ENCODE assay signal across 8 cellular contexts in genomic region chr2:74391209-74391579, GRCh38. TPM values are rescaled to one million over a fixed set of nuclear protein-coding genes. Genes with fewer than 3 reads are reported as not detected.
DNase-seq lines count a peak whose midpoint lies in the region; ATAC-seq and TF ChIP-seq lines count a peak whose summit lies in the region.

No MANE protein-coding gene starts in this region.

- POLR2A ChIA-PET in PC-3 (lab: Charles Lee; ENCODE audit: unreplicated experiment), result interaction anchor here (0.6 to 1.0 kb wide), 3 partner anchors 39 to 49 kb away, joined by 3 to 5 read pairs (median 4); no protein-coding TSS in a partner anchor

- CTCF ChIA-PET in PC-3 (lab: Charles Lee), result interaction anchor here (0.5 kb wide), 1 partner anchor 99 kb away, joined by 4 read pairs; no protein-coding TSS in a partner anchor

- no peak for TF ChIP-seq CTCF in PC-3 (conservative IDR thresholded peaks at IDR 0.05; ENCODE audit: low read depth, low read length)

- H3K27ac ChIP-seq in GM23248 (peak overlapping the region; percentile 75), PC-3 (ENCODE audit: low read length) (no peak overlapping the region), duodenal mucosa (ENCODE audit: low read depth, low read length) (no peak overlapping the region)

- H3K4me1 ChIP-seq in GM23248 (ENCODE audit: insufficient read depth) (peaks cover 42% of the 10 kb centered on the region), PC-3 (ENCODE audit: insufficient read depth, low read length) (peaks cover 21% of the 10 kb centered on the region), duodenal mucosa (ENCODE audit: control insufficient read depth in 1 of 2, insufficient read depth in 2 of 2, low read length in 2 of 2) (peaks cover 22% of the 10 kb centered on the region in 2 donors), mucosa of stomach (ENCODE audit: control insufficient read depth, insufficient read depth, low read length) (peaks cover 18% of the 10 kb centered on the region)

- in situ Hi-C loops in GM23248 (cut with MboI), result no loop called here

- TSS peak; percentile 51 for BruUV-seq in PC-3 (replicated peaks; lab: Mats Ljungman, UMichigan)

- no peaks in the 10 kb centered on the region for H3K27me3 ChIP-seq in GM23248 (replicated peaks; ENCODE audit: insufficient read depth)
- no peaks in the 10 kb centered on the region for H3K27me3 ChIP-seq in PC-3 (ENCODE audit: low read length)
- H3K27me3 ChIP-seq in duodenal mucosa (ENCODE audit: control insufficient read depth in 1 of 2, insufficient read depth in 2 of 2, low read length in 2 of 2), result no peaks in the 10 kb centered on the region
- H3K27me3 ChIP-seq in mucosa of stomach (ENCODE audit: control insufficient read depth, insufficient read depth, low read length), result no peaks in the 10 kb centered on the region

- H3K9me2 ChIP-seq in GM23248 (ENCODE audit: insufficient read depth), result no peaks in the 10 kb centered on the region
- H3K9me2 ChIP-seq in PC-3 (replicated peaks; ENCODE audit: low read length), result no peaks in the 10 kb centered on the region

- H3K79me2 ChIP-seq in GM23248 (ENCODE audit: insufficient read depth) (peaks cover 53% of the 10 kb centered on the region), PC-3 (ENCODE audit: low read length) (peaks cover 53% of the 10 kb centered on the region)

- no peaks in the 10 kb centered on the region for H3K9me3 ChIP-seq in GM23248 (ENCODE audit: low read depth)
- no peaks in the 10 kb centered on the region for H3K9me3 ChIP-seq in PC-3 (ENCODE audit: low read length)
- H3K9me3 ChIP-seq in duodenal mucosa (ENCODE audit: control insufficient read depth in 1 of 2, low read length in 2 of 2), result no peaks in the 10 kb centered on the region
- H3K9me3 ChIP-seq in mucosa of stomach (ENCODE audit: control insufficient read depth, low read length), result no peaks in the 10 kb centered on the region

- H3K4me3 ChIP-seq in GM23248, result peak overlapping the region; percentile 89
- H3K4me3 ChIP-seq in PC-3 (ENCODE audit: low read length), result peak overlapping the region; percentile 92
- H3K4me3 ChIP-seq in duodenal mucosa (ENCODE audit: low read depth in 1 of 2, low read length in 2 of 2), result peak overlapping the region; percentile 89 to 98
- peak overlapping the region; percentile 62 for H3K4me3 ChIP-seq in mucosa of stomach (ENCODE audit: low read length)

- DNase-seq in ELF-1 (ENCODE audit: low read depth, low spot score) (peak; percentile 53), GM23248 (peak; percentile 69), PC-3 (peak; percentile 20), H4 (ENCODE audit: low spot score) (no peak)
- DNase-seq in stimulated activated CD4-positive, alpha-beta T cell treated with anti-CD3 and anti-CD28 coated beads, Interleukin-4, amount 100 ng/mL, for 24 hours, result no peak

- WGBS in GM23248 (ENCODE audit: low coverage in 1 of 2, low lambda C conversion rate in 2 of 2, missing lambda C conversion rate in 2 of 2), 2 experiments, result 0 to 2% methylated on average over 11 of the region's 11 CpGs

- intact Hi-C loops in PC-3 (cut with micrococcal nuclease), result no loop called here

- peaks cover 23% of the 10 kb centered on the region for H3F3A ChIP-seq in GM23248 (ENCODE audit: insufficient read depth)
- H3F3A ChIP-seq in PC-3 (ENCODE audit: low read length, unreplicated experiment), result no peaks in the 10 kb centered on the region

- H4K20me1 ChIP-seq in GM23248 (ENCODE audit: insufficient read depth) (no peaks in the 10 kb centered on the region), PC-3 (ENCODE audit: low read length) (no peaks in the 10 kb centered on the region)

- H3K9ac ChIP-seq in GM23248 (peak overlapping the region; percentile 88), PC-3 (ENCODE audit: low read length) (peak overlapping the region; percentile 88), duodenal mucosa (ENCODE audit: low read depth in 1 of 2, low read length in 2 of 2) (peak overlapping the region; percentile 82), mucosa of stomach (ENCODE audit: low read length) (peak overlapping the region; percentile 91)

- peak; percentile 41 for ATAC-seq in PC-3
- ATAC-seq in GM18873 (IDR thresholded peaks at IDR 0.05; ENCODE audit: low FRiP score, unreplicated experiment), result no peak

- H3K36me3 ChIP-seq in GM23248 (ENCODE audit: low read depth) (no peaks in the 10 kb centered on the region), PC-3 (ENCODE audit: low read depth, low read length) (no peaks in the 10 kb centered on the region), duodenal mucosa (ENCODE audit: control insufficient read depth in 1 of 2, insufficient read depth in 2 of 2, low read length in 2 of 2) (no peaks in the 10 kb centered on the region), mucosa of stomach (ENCODE audit: control insufficient read depth, insufficient read depth, low read length) (no peaks in the 10 kb centered on the region)

- H3K4me2 ChIP-seq in GM23248 (ENCODE audit: unreplicated experiment) (peak overlapping the region; percentile 94), PC-3 (ENCODE audit: low read length) (peak overlapping the region; percentile 99)

- H2AFZ ChIP-seq in GM23248 (peak overlapping the region; percentile 98), PC-3 (ENCODE audit: low read length) (peak overlapping the region; percentile 93)

RNA-seq across cellular contexts. Expression of gene DCTN1, which starts 11.1 kb away (rescaled TPM):
- total RNA-seq in GM23248 (2014; rRNA removed; shearing (Covaris generic)), result 172 and 176 TPM in 2 replicates
- polyA plus RNA-seq in GM23248 (2016; fragmentation: Nextera tagmentation; extraction: Ambion mirVana), result 169 and 171 TPM in 2 replicates
- 67.8 and 91.0 TPM in 2 replicates for total RNA-seq in PC-3 (2014; rRNA removed)
- total RNA-seq in H4 (2014; rRNA removed; shearing (Covaris generic)), result 55.1 and 67.2 TPM in 2 replicates

RNA-seq across cellular contexts. Expression of gene C2orf81, which starts 30.2 kb away (rescaled TPM):
- total RNA-seq in GM23248 (2014; rRNA removed; shearing (Covaris generic)), result 1.6 and 3.5 TPM in 2 replicates
- polyA plus RNA-seq in GM23248 (2016; fragmentation: Nextera tagmentation; extraction: Ambion mirVana), result 6.0 TPM in 2 replicates
- 1.6 and 2.4 TPM in 2 replicates for total RNA-seq in PC-3 (2014; rRNA removed)
- total RNA-seq in H4 (2014; rRNA removed; shearing (Covaris generic)), result 0.53 and 0.70 TPM in 2 replicates

RNA-seq across cellular contexts. Expression of gene WDR54, which starts 30.3 kb away (rescaled TPM):
- 33.4 and 45.0 TPM in 2 replicates for total RNA-seq in GM23248 (2014; rRNA removed; shearing (Covaris generic))
- 50.8 and 53.3 TPM in 2 replicates for polyA plus RNA-seq in GM23248 (2016; fragmentation: Nextera tagmentation; extraction: Ambion mirVana)
- total RNA-seq in PC-3 (2014; rRNA removed), result 38.8 and 41.0 TPM in 2 replicates
- total RNA-seq in H4 (2014; rRNA removed; shearing (Covaris generic)), result 32.6 and 43.4 TPM in 2 replicates

RNA-seq across cellular contexts. Expression of gene SLC4A5, which starts 48.0 kb away (rescaled TPM):
- total RNA-seq in GM23248 (2014; rRNA removed; shearing (Covaris generic)), result 0.32 and 0.38 TPM in 2 replicates
- polyA plus RNA-seq in GM23248 (2016; fragmentation: Nextera tagmentation; extraction: Ambion mirVana), result 0.35 TPM in 1 of 2 replicates, not detected in the other
- total RNA-seq in PC-3 (2014; rRNA removed), result 0.40 and 2.4 TPM in 2 replicates
- 0.02 and 0.23 TPM in 2 replicates for total RNA-seq in H4 (2014; rRNA removed; shearing (Covaris generic))

RNA-seq across cellular contexts. Expression of gene RTKN, which starts 50.5 kb away (rescaled TPM):
- total RNA-seq in GM23248 (2014; rRNA removed; shearing (Covaris generic)), result 13.5 and 17.5 TPM in 2 replicates
- 13.0 and 14.5 TPM in 2 replicates for polyA plus RNA-seq in GM23248 (2016; fragmentation: Nextera tagmentation; extraction: Ambion mirVana)
- total RNA-seq in PC-3 (2014; rRNA removed), result 90.5 and 138 TPM in 2 replicates
- total RNA-seq in H4 (2014; rRNA removed; shearing (Covaris generic)), result 9.4 and 10.5 TPM in 2 replicates

Comparison
In these comparisons a context has a peak if more than half of its experiments do, and no peak if none do; other contexts are left out.
1. DNase-seq: peak in ELF-1 (single experiment), GM23248 (single experiment) and PC-3 (single experiment); none in stimulated activated CD4-positive, alpha-beta T cell treated with anti-CD3 and anti-CD28 coated beads, Interleukin-4, amount 100 ng/mL, for 24 hours (single experiment) and H4 (single experiment).
2. Peak in every context shown above with its lines, with median percentiles within 50 percentile points of each other: H3K4me3 ChIP-seq and H3K9ac ChIP-seq.